9 cellular contexts compared by ENCODE assay signal in genomic region chr3:12159227-12159601, GRCh38. TPM values are rescaled to one million over a fixed set of nuclear protein-coding genes. Genes with fewer than 3 reads are reported as not detected.
DNase-seq lines count a peak whose midpoint lies in the region; ATAC-seq and TF ChIP-seq lines count a peak whose summit lies in the region.
"Had no signal": no experiment of that assay in that cellular context is flagged by ENCODE, and none has a peak within 500 bp of the region (broad histone marks: within the 10 kb centered on the region; RNA-seq: fewer than 3 reads in every experiment).

No MANE protein-coding gene starts in this region.

- no peak for DNase-seq in breast epithelium (ENCODE audit: low spot score in 2 of 2)
- no peak for DNase-seq in MCF 10A (ENCODE audit: unreplicated experiment)
- no peak for DNase-seq in endothelial cell (ENCODE audit: low spot score)
- no peak for DNase-seq in mesothelial cell of epicardium (ENCODE audit: low spot score in 2 of 2, unreplicated experiment in 2 of 2)
- no peak for DNase-seq in stimulated activated effector memory CD8-positive, alpha-beta T cell treated with anti-CD3 and anti-CD28 coated beads, Interleukin-12 subunit alpha, Interleukin-12 subunit beta, amount 100 ng/mL, for 72 hours (ENCODE audit: low spot score in 2 of 2)
- DNase-seq in GF-D8 (lab: John Stamatoyannopoulos, UW), result no peak
- DNase-seq: activated T-cell treated with anti-CD3 and anti-CD28 coated beads, Interleukin-2, amount 50 U/mL, for 48 hours had no signal

- POLR2A ChIA-PET in MCF 10A (lab: Yijun Ruan, JAX), result no interaction called here

- H3K4me1 Mint-ChIP-seq in MCF 10A (ENCODE audit: insufficient read depth, unreplicated experiment) (peaks cover 7% of the 10 kb centered on the region), endothelial cell (ENCODE audit: unreplicated experiment) (peaks cover 10% of the 10 kb centered on the region), mesothelial cell of epicardium (peaks cover 13% of the 10 kb centered on the region)
- no peaks in the 10 kb centered on the region for H3K4me1 Mint-ChIP-seq in stimulated activated effector memory CD8-positive, alpha-beta T cell treated with anti-CD3 and anti-CD28 coated beads, Interleukin-12 subunit alpha, Interleukin-12 subunit beta, amount 100 ng/mL, for 72 hours
- H3K4me1 Mint-ChIP-seq in stimulated activated memory B cell treated with anti-CD40 and anti-IgM and Interleukin-4, amounts not matched to agents 10 μg/mL and 1 μg/mL and 100 μg/mL, for 72 hours, result no peaks in the 10 kb centered on the region

- no peak overlapping the region for H3K27ac Mint-ChIP-seq in MCF 10A (ENCODE audit: low read depth, unreplicated experiment)
- no peak overlapping the region for H3K27ac Mint-ChIP-seq in endothelial cell (ENCODE audit: unreplicated experiment)
- no peak overlapping the region for H3K27ac Mint-ChIP-seq in mesothelial cell of epicardium
- no peak overlapping the region for H3K27ac Mint-ChIP-seq in stimulated activated effector memory CD8-positive, alpha-beta T cell treated with anti-CD3 and anti-CD28 coated beads, Interleukin-12 subunit alpha, Interleukin-12 subunit beta, amount 100 ng/mL, for 72 hours
- no peak overlapping the region for H3K27ac Mint-ChIP-seq in stimulated activated memory B cell treated with anti-CD40 and anti-IgM and Interleukin-4, amounts not matched to agents 10 μg/mL and 1 μg/mL and 100 μg/mL, for 72 hours

- H3K9me3 Mint-ChIP-seq in MCF 10A (ENCODE audit: unreplicated experiment) (no peaks in the 10 kb centered on the region), endothelial cell (ENCODE audit: unreplicated experiment) (no peaks in the 10 kb centered on the region), mesothelial cell of epicardium (no peaks in the 10 kb centered on the region)
- no peaks in the 10 kb centered on the region for H3K9me3 Mint-ChIP-seq in stimulated activated effector memory CD8-positive, alpha-beta T cell treated with anti-CD3 and anti-CD28 coated beads, Interleukin-12 subunit alpha, Interleukin-12 subunit beta, amount 100 ng/mL, for 72 hours
- H3K9me3 Mint-ChIP-seq in stimulated activated memory B cell treated with anti-CD40 and anti-IgM and Interleukin-4, amounts not matched to agents 10 μg/mL and 1 μg/mL and 100 μg/mL, for 72 hours, result no peaks in the 10 kb centered on the region

- H3K4me1 ChIP-seq in breast epithelium, result no peaks in the 10 kb centered on the region

- H3K4me3 ChIP-seq in breast epithelium, result peak overlapping the region; percentile 46 to 67 (median 49)

- no peaks in the 10 kb centered on the region for H3K27me3 ChIP-seq in breast epithelium

- intact Hi-C loops in breast epithelium (cut with DNase I; ENCODE audit: low total_unique reads), result no loop called here
- intact Hi-C loops in MCF 10A (cut with micrococcal nuclease), result no loop called here

- H3K27me3 Mint-ChIP-seq in MCF 10A (ENCODE audit: insufficient read depth, unreplicated experiment) (no peaks in the 10 kb centered on the region), endothelial cell (ENCODE audit: unreplicated experiment) (no peaks in the 10 kb centered on the region), mesothelial cell of epicardium (ENCODE audit: low read depth) (peaks cover 22% of the 10 kb centered on the region)
- peaks cover 36% of the 10 kb centered on the region for H3K27me3 Mint-ChIP-seq in stimulated activated memory B cell treated with anti-CD40 and anti-IgM and Interleukin-4, amounts not matched to agents 10 μg/mL and 1 μg/mL and 100 μg/mL, for 72 hours

- no peak for TF ChIP-seq POLR2A in breast epithelium (IDR thresholded peaks at IDR 0.05)

- H3K4me3 Mint-ChIP-seq in MCF 10A (ENCODE audit: unreplicated experiment) (no peak overlapping the region), endothelial cell (ENCODE audit: unreplicated experiment) (peak overlapping the region; percentile 8), mesothelial cell of epicardium (peak overlapping the region; percentile 64)
- H3K4me3 Mint-ChIP-seq in stimulated activated effector memory CD8-positive, alpha-beta T cell treated with anti-CD3 and anti-CD28 coated beads, Interleukin-12 subunit alpha, Interleukin-12 subunit beta, amount 100 ng/mL, for 72 hours, result no peak overlapping the region
- H3K4me3 Mint-ChIP-seq in stimulated activated memory B cell treated with anti-CD40 and anti-IgM and Interleukin-4, amounts not matched to agents 10 μg/mL and 1 μg/mL and 100 μg/mL, for 72 hours, result no peak overlapping the region

- H3K36me3 ChIP-seq in breast epithelium, result no peaks in the 10 kb centered on the region

- H3K9me3 ChIP-seq in breast epithelium, result no peaks in the 10 kb centered on the region

- no peak for ATAC-seq in stimulated activated effector memory CD8-positive, alpha-beta T cell treated with anti-CD3 and anti-CD28 coated beads, Interleukin-12 subunit alpha, Interleukin-12 subunit beta, amount 100 ng/mL, for 72 hours
- ATAC-seq in HG03342 (IDR thresholded peaks at IDR 0.05; ENCODE audit: unreplicated experiment), result no peak
- ATAC-seq in stimulated activated memory B cell treated with anti-CD40 and anti-IgM and Interleukin-4, amounts not matched to agents 10 μg/mL and 1 μg/mL and 100 μg/mL, for 72 hours, result no peak

- CTCF ChIA-PET in MCF 10A (lab: Yijun Ruan, JAX), result interaction anchor here (1.1 to 3.3 kb wide), 4 partner anchors 15 to 683 kb away, joined by 3 to 23 read pairs (median 5); no protein-coding TSS in a partner anchor

- no peaks in the 10 kb centered on the region for H3K36me3 Mint-ChIP-seq in MCF 10A (ENCODE audit: insufficient read depth, unreplicated experiment)
- H3K36me3 Mint-ChIP-seq in endothelial cell (ENCODE audit: low read depth, unreplicated experiment), result no peaks in the 10 kb centered on the region
- no peaks in the 10 kb centered on the region for H3K36me3 Mint-ChIP-seq in mesothelial cell of epicardium
- no peaks in the 10 kb centered on the region for H3K36me3 Mint-ChIP-seq in stimulated activated effector memory CD8-positive, alpha-beta T cell treated with anti-CD3 and anti-CD28 coated beads, Interleukin-12 subunit alpha, Interleukin-12 subunit beta, amount 100 ng/mL, for 72 hours
- H3K36me3 Mint-ChIP-seq in stimulated activated memory B cell treated with anti-CD40 and anti-IgM and Interleukin-4, amounts not matched to agents 10 μg/mL and 1 μg/mL and 100 μg/mL, for 72 hours, result no peaks in the 10 kb centered on the region

- BruUV-seq in MCF 10A (replicated peaks; lab: Mats Ljungman, UMichigan), result no TSS peak

- TF ChIP-seq CTCF in breast epithelium (IDR thresholded peaks at IDR 0.05), result no peak
- TF ChIP-seq CTCF in MCF 10A (IDR thresholded peaks at IDR 0.05; ENCODE audit: unreplicated experiment), result no peak
- no peak for TF ChIP-seq CTCF in endothelial cell (IDR thresholded peaks at IDR 0.05; ENCODE audit: unreplicated experiment)
- TF ChIP-seq CTCF in mesothelial cell of epicardium (IDR thresholded peaks at IDR 0.05; ENCODE audit: unreplicated experiment), result no peak

- H3K27ac ChIP-seq in breast epithelium, result peak overlapping the region; percentile 36 to 72

RNA-seq across cellular contexts. Expression of gene TIMP4, which starts 0.5 kb away (rescaled TPM):
- total RNA-seq in breast epithelium (100 to 1,000 TPM in 1 of 3 donors, 10 to 100 TPM in 2; 27.4 to 170 (median 46.9) TPM), MCF 10A (2022) (not detected in 2 replicates), endothelial cell (ENCODE audit: unreplicated experiment) (0.69 TPM), mesothelial cell of epicardium (0.16 to 0.45 TPM (median 0.18 TPM) in 3 replicates)

Comparison
In these comparisons a context has a peak if more than half of its experiments do, and no peak if none do; other contexts are left out.
1. RNA of gene TIMP4, which starts 0.5 kb away (total RNA-seq): 27.4 to 170 TPM in breast epithelium; 0.69 TPM in endothelial cell (single experiment), 0.16 to 0.45 TPM in mesothelial cell of epicardium and not detected in MCF 10A; every median in the first group is over 10 times any median in the second.
2. H3K4me3 Mint-ChIP-seq: peak in endothelial cell (single experiment) and mesothelial cell of epicardium (single experiment); none in MCF 10A (single experiment), stimulated activated effector memory CD8-positive, alpha-beta T cell treated with anti-CD3 and anti-CD28 coated beads, Interleukin-12 subunit alpha, Interleukin-12 subunit beta, amount 100 ng/mL, for 72 hours (single experiment) and stimulated activated memory B cell treated with anti-CD40 and anti-IgM and Interleukin-4, amounts not matched to agents 10 μg/mL and 1 μg/mL and 100 μg/mL, for 72 hours (single experiment).